17 cellular contexts compared by ENCODE assay signal in the genomic region with DNA sequence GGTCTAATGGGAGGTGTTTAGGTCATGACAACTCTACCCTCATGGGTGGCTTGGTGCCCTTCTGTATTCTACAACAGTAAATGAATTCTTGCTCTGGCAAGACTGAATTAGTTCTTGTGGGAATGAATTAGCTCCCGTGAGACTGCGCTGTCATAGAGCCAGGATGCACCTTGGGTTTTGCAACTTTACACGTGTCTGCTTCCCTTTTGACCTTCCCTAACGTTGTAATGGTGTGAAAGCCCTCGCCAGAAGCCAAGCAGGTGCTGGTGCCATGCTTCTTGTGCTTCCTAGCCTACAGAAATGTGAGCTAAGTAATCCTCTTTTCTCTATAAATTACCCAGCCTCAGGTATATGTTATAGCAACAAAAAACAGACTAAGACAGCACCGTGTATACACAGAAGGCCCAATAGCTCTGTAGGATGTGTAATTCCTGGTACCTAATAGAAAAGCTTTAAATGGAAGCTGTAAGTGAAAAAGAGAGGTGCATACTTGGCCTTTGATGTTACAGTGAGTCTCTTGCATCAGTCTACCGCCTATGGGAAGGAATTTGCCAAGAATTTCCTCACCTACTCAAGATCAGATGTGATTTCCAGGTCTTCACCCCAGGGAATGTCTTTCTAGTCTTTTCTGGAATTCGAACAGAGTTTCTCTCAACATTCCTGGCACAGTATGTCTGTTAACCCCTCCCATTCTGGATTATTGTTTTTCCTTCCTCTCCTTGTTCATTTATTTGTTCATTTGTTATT. TPM values are rescaled to one million over a fixed set of nuclear protein-coding genes. Genes with fewer than 3 reads are reported as not detected.
"Had no signal": no experiment of that assay in that cellular context is flagged by ENCODE, and none has a peak within 500 bp of the region (broad histone marks: within the 10 kb centered on the region; RNA-seq: fewer than 3 reads in every experiment).

No MANE protein-coding gene starts in this region.

- H3K4me1 Mint-ChIP-seq: activated naive CD8-positive, alpha-beta T cell treated with anti-CD3 and anti-CD28 coated beads for 36 hours had no signal

- H3K9me3 Mint-ChIP-seq: T-helper 2 cell treated with Interferon-gamma antibody and Interleukin-4, amounts not matched to agents 5 μg/mL and 100 μg/mL, for 36 hours had no signal

- ATAC-seq: psoas muscle; stimulated activated naive CD8-positive, alpha-beta T cell treated with anti-CD3 and anti-CD28 coated beads, Interleukin-15, amount 100 ng/mL, for 72 hours had no signal

- H3K27me3 ChIP-seq: uterus had no signal

- H3K36me3 Mint-ChIP-seq: activated CD4-positive, alpha-beta memory T cell treated with anti-CD3 and anti-CD28 coated beads for 36 hours; activated naive CD8-positive, alpha-beta T cell treated with anti-CD3 and anti-CD28 coated beads for 36 hours had no signal

- H3K27ac Mint-ChIP-seq: activated CD4-positive, alpha-beta memory T cell treated with anti-CD3 and anti-CD28 coated beads for 36 hours; activated naive CD8-positive, alpha-beta T cell treated with anti-CD3 and anti-CD28 coated beads for 36 hours; stimulated activated naive CD8-positive, alpha-beta T cell treated with anti-CD3 and anti-CD28 coated beads, Interleukin-15, amount 100 ng/mL, for 72 hours; T-helper 2 cell treated with Interferon-gamma antibody and Interleukin-4, amounts not matched to agents 5 μg/mL and 100 μg/mL, for 36 hours had no signal

- H3K36me3 ChIP-seq: esophagus muscularis mucosa, thoracic aorta, uterus had no signal

- H3K27ac ChIP-seq: esophagus muscularis mucosa, psoas muscle, thoracic aorta, uterus had no signal

- H3K9me3 ChIP-seq: psoas muscle, thoracic aorta, uterus had no signal

- H3K4me1 ChIP-seq: psoas muscle had no signal

- DNase-seq: activated CD4-positive, alpha-beta memory T cell treated with anti-CD3 and anti-CD28 coated beads for 36 hours; activated CD4-positive, CD25-positive, alpha-beta regulatory T cell treated with anti-CD3 and anti-CD28 coated beads, Interleukin-2, amount 50 U/mL, for 72 hours; activated gamma-delta T cell; activated naive CD8-positive, alpha-beta T cell treated with anti-CD3 and anti-CD28 coated beads for 36 hours; activated T-cell treated with anti-CD3 and anti-CD28 coated beads, Interleukin-2, amount 50 U/mL, for 48 hours; cerebellar nuclear complex; psoas muscle; stimulated activated CD4-positive, alpha-beta T cell treated with anti-CD3 and anti-CD28 coated beads, Interleukin-4, amount 100 ng/mL, for 1 hour; stimulated activated CD8-positive, alpha-beta memory T cell treated with anti-CD3 and anti-CD28 coated beads, Interleukin-4, amount 100 ng/mL, for 48 hours; stimulated activated naive CD8-positive, alpha-beta T cell treated with anti-CD3 and anti-CD28 coated beads, Interleukin-15, amount 100 ng/mL, for 72 hours; SW 1271; uterus had no signal

- H3K4me3 Mint-ChIP-seq: activated CD4-positive, alpha-beta memory T cell treated with anti-CD3 and anti-CD28 coated beads for 36 hours; activated naive CD8-positive, alpha-beta T cell treated with anti-CD3 and anti-CD28 coated beads for 36 hours; nephron; stimulated activated naive CD8-positive, alpha-beta T cell treated with anti-CD3 and anti-CD28 coated beads, Interleukin-15, amount 100 ng/mL, for 72 hours; T-helper 2 cell treated with Interferon-gamma antibody and Interleukin-4, amounts not matched to agents 5 μg/mL and 100 μg/mL, for 36 hours had no signal

- H3K4me3 ChIP-seq: esophagus muscularis mucosa, psoas muscle, thoracic aorta, uterus had no signal

RNA-seq across cellular contexts. Expression of a gene that starts 3.2 kb away (rescaled TPM):
- total RNA-seq: activated CD4-positive, alpha-beta memory T cell treated with anti-CD3 and anti-CD28 coated beads for 36 hours; activated naive CD8-positive, alpha-beta T cell treated with anti-CD3 and anti-CD28 coated beads for 36 hours; lung microvascular endothelial cell had no signal
